ENCODE assay signal across 8 cellular contexts in the genomic region with DNA sequence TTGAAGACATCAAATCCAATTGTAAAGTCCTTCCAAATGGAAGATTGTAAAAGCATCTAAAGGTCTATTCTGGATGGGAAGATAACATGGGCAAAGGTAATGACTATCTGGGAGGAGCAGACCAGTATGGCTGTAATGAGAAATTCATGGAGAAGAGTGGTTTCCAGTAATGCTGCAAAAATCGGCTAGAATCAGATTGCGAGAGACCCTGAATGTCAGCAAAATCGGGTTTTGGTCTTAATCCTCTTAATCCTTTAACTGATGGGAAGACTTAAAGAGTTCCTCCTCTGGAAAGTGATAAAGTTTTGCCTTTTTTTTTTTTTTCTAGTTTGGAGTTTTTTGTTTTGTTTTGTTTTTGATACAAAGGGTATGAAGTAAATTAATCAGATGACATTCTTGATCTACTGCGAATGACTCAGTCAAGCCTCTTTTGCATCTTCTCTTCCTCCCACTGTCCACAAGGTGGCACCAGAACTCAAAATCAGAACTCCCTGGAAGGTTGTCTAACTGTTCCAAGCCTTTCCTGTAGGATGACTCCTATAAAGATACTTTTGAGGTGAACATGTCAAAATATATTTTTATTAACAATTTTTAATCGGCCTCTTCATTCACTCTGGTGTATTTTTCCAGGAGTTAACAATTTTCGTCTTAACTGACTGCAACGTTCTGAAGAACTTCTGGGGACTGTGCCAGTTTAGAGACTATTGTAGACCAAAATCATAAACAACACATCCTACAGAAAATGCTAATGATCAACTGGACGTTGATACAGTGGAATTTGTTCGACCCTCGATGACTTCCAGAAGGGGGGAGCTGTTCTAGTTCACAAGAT.
DNase-seq lines count a peak whose midpoint lies in the region; ATAC-seq, FAIRE-seq and TF ChIP-seq lines count a peak whose summit lies in the region.

No MANE protein-coding gene starts in this region.

- no peak overlapping the region for H3K4me2 ChIP-seq in parathyroid adenoma (ENCODE audit: low read length)

- no peaks in the 10 kb centered on the region for H3K36me3 Mint-ChIP-seq in activated CD8-positive, alpha-beta T cell treated with anti-CD3 and anti-CD28 coated beads for 36 hours (ENCODE audit: low read depth)
- no peaks in the 10 kb centered on the region for H3K36me3 Mint-ChIP-seq in activated T-helper 1 cell treated with anti-CD3 and anti-CD28 coated beads, Interleukin-12 subunit alpha, Interleukin-12 subunit beta, Interleukin-2, Interleukin-4 antibody, amounts not matched to agents 30 ng/mL and 10 ng/mL and 1 ng/mL, durations not matched to agents 14 hours and 24 hours and 36 hours (ENCODE audit: low read depth)

- H3K9me3 Mint-ChIP-seq in activated CD8-positive, alpha-beta T cell treated with anti-CD3 and anti-CD28 coated beads for 36 hours, result no peaks in the 10 kb centered on the region
- no peaks in the 10 kb centered on the region for H3K9me3 Mint-ChIP-seq in activated T-helper 1 cell treated with anti-CD3 and anti-CD28 coated beads, Interleukin-12 subunit alpha, Interleukin-12 subunit beta, Interleukin-2, Interleukin-4 antibody, amounts not matched to agents 30 ng/mL and 10 ng/mL and 1 ng/mL, durations not matched to agents 14 hours and 24 hours and 36 hours

- no peak overlapping the region for H3K4me3 ChIP-seq in parathyroid adenoma (ENCODE audit: low read depth, low read length)

- H3K27me3 ChIP-seq in parathyroid adenoma (ENCODE audit: control insufficient read depth, insufficient read depth, low read length), result no peaks in the 10 kb centered on the region

- H3K4me1 Mint-ChIP-seq in activated CD8-positive, alpha-beta T cell treated with anti-CD3 and anti-CD28 coated beads for 36 hours (ENCODE audit: low read depth), result no peaks in the 10 kb centered on the region
- no peaks in the 10 kb centered on the region for H3K4me1 Mint-ChIP-seq in activated T-helper 1 cell treated with anti-CD3 and anti-CD28 coated beads, Interleukin-12 subunit alpha, Interleukin-12 subunit beta, Interleukin-2, Interleukin-4 antibody, amounts not matched to agents 30 ng/mL and 10 ng/mL and 1 ng/mL, durations not matched to agents 14 hours and 24 hours and 36 hours (ENCODE audit: low read depth)

- no peak overlapping the region for H3K9ac ChIP-seq in parathyroid adenoma

- peak; percentile 70 for ATAC-seq in HG03139 (IDR thresholded peaks at IDR 0.05; ENCODE audit: unreplicated experiment)
- ATAC-seq in activated CD8-positive, alpha-beta T cell treated with anti-CD3 and anti-CD28 coated beads for 36 hours, result peak; percentile 74

- peak; percentile 76 for TF ChIP-seq CTCF in activated CD8-positive, alpha-beta T cell treated with anti-CD3 and anti-CD28 coated beads for 36 hours (IDR thresholded peaks at IDR 0.05)
- TF ChIP-seq CTCF in parathyroid adenoma (IDR thresholded peaks at IDR 0.05), result peak; percentile 22

- peak; percentile 68 for FAIRE-seq in GM19239 (lab: Jason Lieb, UNC)

- CTCF ChIA-PET in activated CD8-positive, alpha-beta T cell treated with anti-CD3 and anti-CD28 coated beads for 36 hours (lab: Charles Lee), result interaction anchor here (0.7 to 1.8 kb wide), 13 partner anchors 9 to 612 kb away, joined by 3 to 10 read pairs (median 4); no protein-coding TSS in a partner anchor

- peak; percentile 25 for DNase-seq in DMS153 (lab: John Stamatoyannopoulos, UW)
- DNase-seq in GM19239 (ENCODE audit: insufficient read length, low spot score), result peak; percentile 6
- DNase-seq in NCI-H226, result peak; percentile 18
- DNase-seq in activated CD8-positive, alpha-beta T cell treated with anti-CD3 and anti-CD28 coated beads for 36 hours, result peak; percentile 43
- DNase-seq in germinal center (ENCODE audit: low spot score), result peak; percentile 17
- no peak for DNase-seq in activated T-helper 1 cell treated with anti-CD3 and anti-CD28 coated beads, Interleukin-12 subunit alpha, Interleukin-12 subunit beta, Interleukin-2, Interleukin-4 antibody, amounts not matched to agents 30 ng/mL and 10 ng/mL and 1 ng/mL, durations not matched to agents 14 hours and 24 hours and 36 hours (ENCODE audit: low spot score)

- H3K27me3 Mint-ChIP-seq in activated CD8-positive, alpha-beta T cell treated with anti-CD3 and anti-CD28 coated beads for 36 hours, result no peaks in the 10 kb centered on the region
- peaks cover 2% of the 10 kb centered on the region for H3K27me3 Mint-ChIP-seq in activated T-helper 1 cell treated with anti-CD3 and anti-CD28 coated beads, Interleukin-12 subunit alpha, Interleukin-12 subunit beta, Interleukin-2, Interleukin-4 antibody, amounts not matched to agents 30 ng/mL and 10 ng/mL and 1 ng/mL, durations not matched to agents 14 hours and 24 hours and 36 hours (ENCODE audit: insufficient read depth)

- no peaks in the 10 kb centered on the region for H3K4me1 ChIP-seq in parathyroid adenoma

- H3K9me3 ChIP-seq in parathyroid adenoma (ENCODE audit: control insufficient read depth, low read length), result no peaks in the 10 kb centered on the region

- no peak overlapping the region for H3K4me3 Mint-ChIP-seq in activated CD8-positive, alpha-beta T cell treated with anti-CD3 and anti-CD28 coated beads for 36 hours
- no peak overlapping the region for H3K4me3 Mint-ChIP-seq in activated T-helper 1 cell treated with anti-CD3 and anti-CD28 coated beads, Interleukin-12 subunit alpha, Interleukin-12 subunit beta, Interleukin-2, Interleukin-4 antibody, amounts not matched to agents 30 ng/mL and 10 ng/mL and 1 ng/mL, durations not matched to agents 14 hours and 24 hours and 36 hours

- H3K27ac ChIP-seq in parathyroid adenoma, result no peak overlapping the region

- H3K36me3 ChIP-seq in parathyroid adenoma (ENCODE audit: control insufficient read depth, insufficient read depth, low read length), result no peaks in the 10 kb centered on the region

- POLR2A ChIA-PET in activated CD8-positive, alpha-beta T cell treated with anti-CD3 and anti-CD28 coated beads for 36 hours (lab: Charles Lee), result no interaction called here

- no peak overlapping the region for H3K27ac Mint-ChIP-seq in activated CD8-positive, alpha-beta T cell treated with anti-CD3 and anti-CD28 coated beads for 36 hours
- no peak overlapping the region for H3K27ac Mint-ChIP-seq in activated T-helper 1 cell treated with anti-CD3 and anti-CD28 coated beads, Interleukin-12 subunit alpha, Interleukin-12 subunit beta, Interleukin-2, Interleukin-4 antibody, amounts not matched to agents 30 ng/mL and 10 ng/mL and 1 ng/mL, durations not matched to agents 14 hours and 24 hours and 36 hours

- intact Hi-C loops in activated CD8-positive, alpha-beta T cell treated with anti-CD3 and anti-CD28 coated beads for 36 hours (cut with micrococcal nuclease), result loop anchor here (10.0 kb wide), 2 partner anchors 271 to 591 kb away; no protein-coding TSS in a partner anchor
- intact Hi-C loops in activated T-helper 1 cell treated with anti-CD3 and anti-CD28 coated beads, Interleukin-12 subunit alpha, Interleukin-12 subunit beta, Interleukin-2, Interleukin-4 antibody, amounts not matched to agents 30 ng/mL and 10 ng/mL and 1 ng/mL, durations not matched to agents 14 hours and 24 hours and 36 hours (cut with micrococcal nuclease), result loop anchor here (1.0 to 2.0 kb wide), 3 partner anchors 111 to 589 kb away; no protein-coding TSS in a partner anchor

- no peak overlapping the region for H2AFZ ChIP-seq in parathyroid adenoma

- H3K79me2 ChIP-seq in parathyroid adenoma, result no peaks in the 10 kb centered on the region
